ENCODE assay signal across 8 cellular contexts in genomic region chr9:86948153-86948929, GRCh38. TPM values are rescaled to one million over a fixed set of nuclear protein-coding genes. Genes with fewer than 3 reads are reported as not detected.
DNase-seq lines count a peak whose midpoint lies in the region; ATAC-seq, FAIRE-seq and TF ChIP-seq lines count a peak whose summit lies in the region.

No MANE protein-coding gene starts in this region.

- 5% methylated on average over 35 of the region's 35 CpGs for WGBS in SK-N-SH (ENCODE audit: low lambda C conversion rate)
- 0 to 1% methylated on average over 35 of the region's 35 CpGs for WGBS in pancreas, 2 donors
- WGBS in thyroid gland, 2 donors: 1% methylated on average over 35 of the region's 35 CpGs

- H3K4me3 Mint-ChIP-seq in activated naive CD8-positive, alpha-beta T cell treated with anti-CD3 and anti-CD28 coated beads for 36 hours: peak overlapping the region; percentile 71

- POLR2A ChIA-PET in SK-N-SH (lab: Yijun Ruan, JAX): interaction anchor here (0.6 to 0.7 kb wide), 2 partner anchors 39 to 86 kb away, joined by 3 to 4 read pairs; no protein-coding TSS in a partner anchor

- peak overlapping the region; percentile 80 for H3K4me2 ChIP-seq in SK-N-SH

- no peaks in the 10 kb centered on the region; the same call in 1 of the 2 replicates for H4K20me1 ChIP-seq in SK-N-SH (ENCODE audit: insufficient read depth)

- H3K27ac ChIP-seq in HUES48 (ENCODE audit: low read depth, low read length) (no peak overlapping the region), SK-N-SH (ENCODE audit: low read depth in 2 of 2, low read length in 1 of 2) (peak overlapping the region; percentile 85 to 93), pancreas (peak overlapping the region; percentile 93 to 96 (median 95)), thyroid gland (peak overlapping the region; percentile 42 to 89 (median 85))

- H3K79me2 ChIP-seq in SK-N-SH (ENCODE audit: insufficient read depth): peaks cover 16% of the 10 kb centered on the region

- H2AFZ ChIP-seq in SK-N-SH (ENCODE audit: low read depth): peak overlapping the region; percentile 89

- no peaks in the 10 kb centered on the region for H3K9me3 Mint-ChIP-seq in activated naive CD8-positive, alpha-beta T cell treated with anti-CD3 and anti-CD28 coated beads for 36 hours

- peaks cover 25% of the 10 kb centered on the region for H3K4me1 ChIP-seq in HUES48 (ENCODE audit: control insufficient read depth, insufficient read depth, low read length)
- peaks cover 0 to 12% of the 10 kb centered on the region in 2 experiments; a peak in 1 of 4 replicates for H3K4me1 ChIP-seq in SK-N-SH (ENCODE audit: control insufficient read depth in 1 of 2, insufficient read depth in 2 of 2, low read depth in 1 of 2, low read length in 1 of 2)
- H3K4me1 ChIP-seq in pancreas: peaks cover 0 to 24% (median 0%) of the 10 kb centered on the region in 3 donors
- H3K4me1 ChIP-seq in thyroid gland: peaks cover 7 to 13% of the 10 kb centered on the region in 2 donors

- no peak overlapping the region for H3K27ac Mint-ChIP-seq in activated naive CD8-positive, alpha-beta T cell treated with anti-CD3 and anti-CD28 coated beads for 36 hours

- no peaks in the 10 kb centered on the region for H3K36me3 Mint-ChIP-seq in activated naive CD8-positive, alpha-beta T cell treated with anti-CD3 and anti-CD28 coated beads for 36 hours

- H3K4me3 ChIP-seq in HUES48 (ENCODE audit: low read depth, low read length) (peak overlapping the region; percentile 64), SK-N-SH (ENCODE audit: low read depth in 2 of 2, low read length in 1 of 2) (peak overlapping the region; percentile 48 to 95), pancreas (peak overlapping the region; percentile 38 to 95 (median 84)), thyroid gland (replicated peaks in 1 of 3) (peak overlapping the region in 2 of 3 donors; percentile 31 to 75)

- H3F3A ChIP-seq in SK-N-SH (replicated peaks; ENCODE audit: insufficient read depth): peaks cover 10% of the 10 kb centered on the region

- DNase-seq in DMS 273 (lab: John Stamatoyannopoulos, UW; ENCODE audit: unreplicated experiment) (peak; percentile 96), SK-N-SH (peak; percentile 74), Right ventricle myocardium superior (peak; percentile 88), pancreas (peak; percentile 76 to 87 (median 86)), thyroid gland (peak; percentile 76 to 82)
- peak; percentile 71 for DNase-seq in activated naive CD8-positive, alpha-beta T cell treated with anti-CD3 and anti-CD28 coated beads for 36 hours

- no peak overlapping the region for H3K9ac ChIP-seq in HUES48 (ENCODE audit: low read depth, low read length)
- peak overlapping the region; percentile 52; the same call in 1 of the 2 replicates for H3K9ac ChIP-seq in SK-N-SH

- peak in 1 of 2 donors; percentile 20 for TF ChIP-seq POLR2A in thyroid gland (IDR thresholded peaks at IDR 0.05)

- CTCF ChIA-PET in SK-N-SH (lab: Yijun Ruan, JAX): interaction anchor here (0.6 to 5.3 kb wide), 34 partner anchors 9 to 460 kb away, joined by 3 to 32 read pairs (median 3); no protein-coding TSS in a partner anchor

- H3K9me3 ChIP-seq in HUES48 (ENCODE audit: control insufficient read depth, insufficient read depth, low read length) (no peaks in the 10 kb centered on the region; the same call in 1 of the 2 replicates), SK-N-SH (no peaks in the 10 kb centered on the region), pancreas (no peaks in the 10 kb centered on the region), thyroid gland (no peaks in the 10 kb centered on the region)

- peaks cover 32% of the 10 kb centered on the region for H3K27me3 Mint-ChIP-seq in activated naive CD8-positive, alpha-beta T cell treated with anti-CD3 and anti-CD28 coated beads for 36 hours

- H3K36me3 ChIP-seq in HUES48 (ENCODE audit: control insufficient read depth, insufficient read depth, low read length): no peaks in the 10 kb centered on the region
- H3K36me3 ChIP-seq in SK-N-SH (replicated peaks in 1 of 2; ENCODE audit: control insufficient read depth in 1 of 2, insufficient read depth in 2 of 2, low read length in 1 of 2): peaks cover 0 to 6% of the 10 kb centered on the region in 2 experiments
- no peaks in the 10 kb centered on the region for H3K36me3 ChIP-seq in pancreas
- H3K36me3 ChIP-seq in thyroid gland: no peaks in the 10 kb centered on the region

- H3K27me3 ChIP-seq in HUES48 (ENCODE audit: control insufficient read depth, insufficient read depth, low read length) (peaks cover 49% of the 10 kb centered on the region), SK-N-SH (ENCODE audit: insufficient read depth) (no peaks in the 10 kb centered on the region), pancreas (no peaks in the 10 kb centered on the region), thyroid gland (no peaks in the 10 kb centered on the region)

- FAIRE-seq in pancreas (lab: Jason Lieb, UNC): peak; percentile 78

- TF ChIP-seq RAD21 in SK-N-SH (IDR thresholded peaks at IDR 0.05; ENCODE audit: low read length): peak; percentile 75

- intact Hi-C loops in Right ventricle myocardium superior (cut with DNase I) (loop anchor here (5.0 kb wide), 1 partner anchor 461 kb away; no protein-coding TSS in a partner anchor), pancreas (cut with DNase I) (no loop called here), thyroid gland (cut with DNase I) (no loop called here)

- TF ChIP-seq CTCF in SK-N-SH (IDR thresholded peaks at IDR 0.05) (peak; percentile 79), pancreas (IDR thresholded peaks at IDR 0.05) (peak; percentile 80 to 89 (median 85)), thyroid gland (IDR thresholded peaks at IDR 0.05) (peak; percentile 63 to 92 (median 81))

- TF ChIP-seq EP300 in SK-N-SH (IDR thresholded peaks at IDR 0.05; ENCODE audit: borderline replicate concordance in 1 of 2, low read depth in 1 of 2, low read length in 1 of 2): peak; percentile 41 to 62; a peak in 1 of 4 replicates

- H3K9me2 ChIP-seq in SK-N-SH: no peaks in the 10 kb centered on the region

- peaks cover 7% of the 10 kb centered on the region for H3K4me1 Mint-ChIP-seq in activated naive CD8-positive, alpha-beta T cell treated with anti-CD3 and anti-CD28 coated beads for 36 hours

- ATAC-seq in GM21447 (IDR thresholded peaks at IDR 0.05; ENCODE audit: unreplicated experiment) (peak; percentile 54), Right ventricle myocardium superior (ENCODE audit: poor library complexity) (peak; percentile 83), pancreas (peak; percentile 62 to 86 (median 69))

TF ChIP-seq in SK-N-SH, 30 proteins besides CTCF, POLR2A, EP300 and RAD21 (continues in another document):
- TF ChIP-seq MAX (IDR thresholded peaks at IDR 0.05; ENCODE audit: low read depth) (peak; percentile 54; the same call in 1 of the 2 replicates), MXI1 (IDR thresholded peaks at IDR 0.05; ENCODE audit: low read depth, low read length) (peak; percentile 81), TEAD4 (IDR thresholded peaks at IDR 0.05; ENCODE audit: borderline replicate concordance, insufficient read depth) (0 out of 2 replicates have a peak, but pooled peaks have one; percentile 8), SMC3 (IDR thresholded peaks at IDR 0.05; ENCODE audit: low read depth, low read length) (peak; percentile 67), FOSL2 (IDR thresholded peaks at IDR 0.05; ENCODE audit: borderline replicate concordance, low read depth) (no peak), USF2 (IDR thresholded peaks at IDR 0.05; ENCODE audit: borderline replicate concordance, low read depth, low read length) (no peak), GATA2 (CRISPR knock-in tag; IDR thresholded peaks at IDR 0.05) (peak; percentile 72), PBX3 (IDR thresholded peaks at IDR 0.05) (peak; percentile 74), YY1 (IDR thresholded peaks at IDR 0.05; ENCODE audit: low read depth) (no peak), CHD2 (IDR thresholded peaks at IDR 0.05; ENCODE audit: low read length, partially characterized antibody) (peak; percentile 49), TAF1 (IDR thresholded peaks at IDR 0.05; ENCODE audit: borderline replicate concordance, low read depth, low read length) (peak; percentile 56), NFIC (IDR thresholded peaks at IDR 0.05; ENCODE audit: borderline replicate concordance) (no peak), GABPA (IDR thresholded peaks at IDR 0.05; ENCODE audit: low read depth) (no peak), JUND (IDR thresholded peaks at IDR 0.05) (no peak), NRF1 (IDR thresholded peaks at IDR 0.05; ENCODE audit: low read depth, low read length) (no peak), RCOR1 (IDR thresholded peaks at IDR 0.05; ENCODE audit: low read length) (peak; percentile 50; the same call in 1 of the 2 replicates), RFX5 (IDR thresholded peaks at IDR 0.05; ENCODE audit: low read length) (no peak), POLR2AphosphoS5 (IDR thresholded peaks at IDR 0.05; ENCODE audit: low read depth, low read length) (peak; percentile 53)

RNA-seq across cellular contexts. Expression of gene GAS1, which starts 1.0 kb away (rescaled TPM):
- 37.8 and 38.9 TPM in 2 replicates for polyA plus RNA-seq in SK-N-SH (2012; rRNA removed)
- polyA plus RNA-seq in SK-N-SH (2012; cell fraction: cytosol; rRNA removed): 31.7 and 34.2 TPM in 2 replicates
- polyA plus RNA-seq in SK-N-SH (2012; cell fraction: nucleus; rRNA removed): 34.5 and 40.1 TPM in 2 replicates
- under 1 TPM in 1 of 2 experiments, not detected in 1; 0.08 TPM for total RNA-seq in activated naive CD8-positive, alpha-beta T cell treated with anti-CD3 and anti-CD28 coated beads for 36 hours
- total RNA-seq in Right ventricle myocardium superior: 21.8 TPM
- 10 to 100 TPM in 3 of 6 donors, 1 to 10 TPM in 3; 5.8 to 16.7 (median 9.9) TPM for total RNA-seq in pancreas
- 1 to 10 TPM; 3.6 to 4.6 TPM for polyA plus RNA-seq in pancreas
- total RNA-seq in thyroid gland: 10 to 100 TPM; 17.1 to 88.6 (median 35.3) TPM

Comparison
In these comparisons a context has a peak if more than half of its experiments do, and no peak if none do; other contexts are left out.
1. RNA of gene GAS1, which starts 1.0 kb away (total RNA-seq): 17.1 to 88.6 TPM in thyroid gland, 21.8 TPM in Right ventricle myocardium superior (single experiment) and 5.8 to 16.7 TPM in pancreas; 0.08 TPM in activated naive CD8-positive, alpha-beta T cell treated with anti-CD3 and anti-CD28 coated beads for 36 hours; every median in the first group is over 4 times any median in the second.
2. Peak in every context shown above with its lines, with median percentiles within 50 percentile points of each other: DNase-seq, ATAC-seq, H3K4me3 ChIP-seq and CTCF ChIP-seq.